ENCODE assay signal across 2 cellular contexts in the genomic region with DNA sequence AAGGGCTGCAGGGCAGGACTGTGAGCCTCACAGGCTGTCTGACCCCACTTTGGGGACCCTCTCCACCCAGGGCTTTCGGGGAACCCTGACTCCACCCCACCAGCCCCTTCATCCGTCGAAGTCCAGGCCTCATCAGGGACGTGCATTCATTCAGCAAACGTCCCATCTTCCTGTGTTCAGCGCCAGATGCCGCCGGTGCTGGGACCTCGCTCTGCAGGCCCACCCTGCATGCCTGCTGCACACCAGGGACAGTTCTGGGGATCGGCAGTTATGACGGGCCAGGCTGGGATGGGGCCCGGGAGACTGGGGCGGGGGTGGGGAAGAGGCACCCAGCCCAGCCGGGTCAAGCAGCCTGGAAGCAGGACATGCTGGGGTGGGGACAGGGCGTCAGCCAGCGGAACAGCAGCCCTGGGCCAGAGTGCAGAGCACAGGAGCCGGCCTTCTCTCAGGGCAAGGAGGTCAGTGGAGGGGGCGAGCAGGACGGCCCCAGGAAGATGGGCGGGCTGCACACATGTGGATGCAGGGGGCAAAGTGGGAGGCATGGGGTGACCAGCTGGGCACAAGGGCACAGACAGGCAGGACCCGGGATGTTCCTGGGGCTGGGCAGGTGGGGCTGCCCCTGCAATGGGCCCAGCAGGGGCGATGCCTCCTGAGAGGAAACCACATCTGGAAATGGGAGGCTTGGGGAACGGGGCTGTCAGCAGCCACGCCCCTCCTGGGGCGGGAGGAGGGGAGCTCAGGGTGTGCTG.
TF ChIP-seq lines count a peak whose summit lies in the region.

No MANE protein-coding gene starts in this region.

TF ChIP-seq in SK-N-SH, 30 proteins besides CTCF, POLR2A, EP300 and RAD21:
- TF ChIP-seq, protein P1, sequence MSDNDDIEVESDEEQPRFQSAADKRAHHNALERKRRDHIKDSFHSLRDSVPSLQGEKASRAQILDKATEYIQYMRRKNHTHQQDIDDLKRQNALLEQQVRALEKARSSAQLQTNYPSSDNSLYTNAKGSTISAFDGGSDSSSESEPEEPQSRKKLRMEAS (IDR thresholded peaks at IDR 0.05; ENCODE audit: low read depth) = no peak
- TF ChIP-seq TEAD4 (IDR thresholded peaks at IDR 0.05; ENCODE audit: borderline replicate concordance, insufficient read depth) (no peak), EZH2phosphoT487 (IDR thresholded peaks at IDR 0.05; ENCODE audit: borderline replicate concordance, low read depth) (no peak), SIN3A (IDR thresholded peaks at IDR 0.05; ENCODE audit: borderline replicate concordance, low read depth, low read length) (no peak), SMC3 (IDR thresholded peaks at IDR 0.05; ENCODE audit: low read depth, low read length) (no peak), POLR2AphosphoS5 (IDR thresholded peaks at IDR 0.05; ENCODE audit: low read depth, low read length) (peak; percentile 12; the same call in 1 of the 2 replicates)

TF ChIP-seq in SK-N-SH treated with all-trans-retinoic acid at 6 μM for 48 hours, 23 proteins besides CTCF, POLR2A, EP300 and RAD21:
- no peak for TF ChIP-seq CSDC2 (CRISPR knock-in tag; IDR thresholded peaks at IDR 0.05)
- no peak for TF ChIP-seq ISL1 (CRISPR knock-in tag; IDR thresholded peaks at IDR 0.05)
- TF ChIP-seq, protein P2, sequence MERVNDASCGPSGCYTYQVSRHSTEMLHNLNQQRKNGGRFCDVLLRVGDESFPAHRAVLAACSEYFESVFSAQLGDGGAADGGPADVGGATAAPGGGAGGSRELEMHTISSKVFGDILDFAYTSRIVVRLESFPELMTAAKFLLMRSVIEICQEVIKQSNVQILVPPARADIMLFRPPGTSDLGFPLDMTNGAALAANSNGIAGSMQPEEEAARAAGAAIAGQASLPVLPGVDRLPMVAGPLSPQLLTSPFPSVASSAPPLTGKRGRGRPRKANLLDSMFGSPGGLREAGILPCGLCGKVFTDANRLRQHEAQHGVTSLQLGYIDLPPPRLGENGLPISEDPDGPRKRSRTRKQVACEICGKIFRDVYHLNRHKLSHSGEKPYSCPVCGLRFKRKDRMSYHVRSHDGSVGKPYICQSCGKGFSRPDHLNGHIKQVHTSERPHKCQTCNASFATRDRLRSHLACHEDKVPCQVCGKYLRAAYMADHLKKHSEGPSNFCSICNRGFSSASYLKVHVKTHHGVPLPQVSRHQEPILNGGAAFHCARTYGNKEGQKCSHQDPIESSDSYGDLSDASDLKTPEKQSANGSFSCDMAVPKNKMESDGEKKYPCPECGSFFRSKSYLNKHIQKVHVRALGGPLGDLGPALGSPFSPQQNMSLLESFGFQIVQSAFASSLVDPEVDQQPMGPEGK (CRISPR knock-in tag; IDR thresholded peaks at IDR 0.05; ENCODE audit: borderline replicate concordance) = no peak
